1 cellular context compared by ENCODE assay signal in the genomic region with DNA sequence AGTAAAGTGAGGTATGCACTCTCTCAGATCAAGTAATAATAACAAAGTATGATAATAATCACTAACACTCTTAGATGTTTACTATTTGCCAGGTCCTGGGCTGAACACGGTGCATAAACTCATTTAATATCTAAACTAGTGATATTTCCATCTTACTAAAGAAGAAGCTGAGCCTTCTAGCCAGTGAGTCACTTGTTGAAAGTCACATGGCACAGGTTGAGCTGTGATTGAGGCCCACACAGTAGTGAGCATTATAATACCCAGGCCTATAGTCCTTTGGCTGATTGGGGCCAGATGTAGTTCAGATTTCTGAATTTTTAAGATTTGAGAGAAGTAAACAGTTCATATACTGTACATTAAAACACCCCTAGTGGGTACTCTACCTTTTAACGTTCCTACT.
TF ChIP-seq lines count a peak whose summit lies in the region.

No MANE protein-coding gene starts in this region.

TF ChIP-seq in SK-N-SH treated with all-trans-retinoic acid at 6 μM for 48 hours, 23 proteins besides CTCF, POLR2A, EP300 and RAD21:
- TF ChIP-seq, protein P1, sequence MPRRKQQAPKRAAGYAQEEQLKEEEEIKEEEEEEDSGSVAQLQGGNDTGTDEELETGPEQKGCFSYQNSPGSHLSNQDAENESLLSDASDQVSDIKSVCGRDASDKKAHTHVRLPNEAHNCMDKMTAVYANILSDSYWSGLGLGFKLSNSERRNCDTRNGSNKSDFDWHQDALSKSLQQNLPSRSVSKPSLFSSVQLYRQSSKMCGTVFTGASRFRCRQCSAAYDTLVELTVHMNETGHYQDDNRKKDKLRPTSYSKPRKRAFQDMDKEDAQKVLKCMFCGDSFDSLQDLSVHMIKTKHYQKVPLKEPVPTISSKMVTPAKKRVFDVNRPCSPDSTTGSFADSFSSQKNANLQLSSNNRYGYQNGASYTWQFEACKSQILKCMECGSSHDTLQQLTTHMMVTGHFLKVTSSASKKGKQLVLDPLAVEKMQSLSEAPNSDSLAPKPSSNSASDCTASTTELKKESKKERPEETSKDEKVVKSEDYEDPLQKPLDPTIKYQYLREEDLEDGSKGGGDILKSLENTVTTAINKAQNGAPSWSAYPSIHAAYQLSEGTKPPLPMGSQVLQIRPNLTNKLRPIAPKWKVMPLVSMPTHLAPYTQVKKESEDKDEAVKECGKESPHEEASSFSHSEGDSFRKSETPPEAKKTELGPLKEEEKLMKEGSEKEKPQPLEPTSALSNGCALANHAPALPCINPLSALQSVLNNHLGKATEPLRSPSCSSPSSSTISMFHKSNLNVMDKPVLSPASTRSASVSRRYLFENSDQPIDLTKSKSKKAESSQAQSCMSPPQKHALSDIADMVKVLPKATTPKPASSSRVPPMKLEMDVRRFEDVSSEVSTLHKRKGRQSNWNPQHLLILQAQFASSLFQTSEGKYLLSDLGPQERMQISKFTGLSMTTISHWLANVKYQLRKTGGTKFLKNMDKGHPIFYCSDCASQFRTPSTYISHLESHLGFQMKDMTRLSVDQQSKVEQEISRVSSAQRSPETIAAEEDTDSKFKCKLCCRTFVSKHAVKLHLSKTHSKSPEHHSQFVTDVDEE (CRISPR knock-in tag; IDR thresholded peaks at IDR 0.05) = no peak
- TF ChIP-seq ZNF70 (CRISPR knock-in tag; IDR thresholded peaks at IDR 0.05) (no peak), ISL1 (CRISPR knock-in tag; IDR thresholded peaks at IDR 0.05) (no peak), RARB (CRISPR knock-in tag; IDR thresholded peaks at IDR 0.05) (no peak), SNAI2 (CRISPR knock-in tag; IDR thresholded peaks at IDR 0.05) (no peak), ZFP3 (CRISPR knock-in tag; IDR thresholded peaks at IDR 0.05) (no peak), TCF4 (CRISPR knock-in tag; IDR thresholded peaks at IDR 0.05; ENCODE audit: borderline replicate concordance) (no peak), BACH2 (CRISPR knock-in tag; IDR thresholded peaks at IDR 0.05; ENCODE audit: borderline replicate concordance) (no peak)
